ENCODE assay signal across 1 cellular context in genomic region chr15:66233487-66234415, GRCh38.
TF ChIP-seq lines count a peak whose summit lies in the region.

No MANE protein-coding gene starts in this region.

TF ChIP-seq in K562, 482 proteins besides CTCF, POLR2A, EP300 and RAD21 (continued from another document and continues in another):
- TF ChIP-seq ZNF398 (CRISPR knock-in tag; IDR thresholded peaks at IDR 0.05) (no peak), ESRRA (IDR thresholded peaks at IDR 0.05; ENCODE audit: borderline replicate concordance, low read depth) (no peak), BRF1 (IDR thresholded peaks at IDR 0.05; ENCODE audit: borderline replicate concordance, extremely low read depth, insufficient read length) (no peak), ZNF41 (CRISPR knock-in tag; conservative IDR thresholded peaks at IDR 0.05) (no peak), HOMEZ (CRISPR knock-in tag; IDR thresholded peaks at IDR 0.05) (no peak), ZKSCAN8 (CRISPR knock-in tag; IDR thresholded peaks at IDR 0.05) (no peak), SMAD2 (IDR thresholded peaks at IDR 0.05; ENCODE audit: low read depth, low read length) (no peak), MBD2 (IDR thresholded peaks at IDR 0.05; ENCODE audit: borderline replicate concordance, low read depth) (no peak), PHF21A (IDR thresholded peaks at IDR 0.05; ENCODE audit: borderline replicate concordance, low read depth) (no peak), POLR3A (IDR thresholded peaks at IDR 0.05; ENCODE audit: borderline replicate concordance, extremely low read depth, insufficient read depth, insufficient read length) (no peak), SMAD4 (CRISPR knock-in tag; conservative IDR thresholded peaks at IDR 0.05) (no peak; the same call in 1 of the 2 replicates), SNIP1 (IDR thresholded peaks at IDR 0.05; ENCODE audit: low read depth) (no peak), TCFL5 (CRISPR knock-in tag; conservative IDR thresholded peaks at IDR 0.05) (no peak), FOXA1 (IDR thresholded peaks at IDR 0.05; ENCODE audit: borderline replicate concordance) (no peak), ZNF445 (CRISPR knock-in tag; IDR thresholded peaks at IDR 0.05; ENCODE audit: low read depth) (no peak), ZBTB40 (IDR thresholded peaks at IDR 0.05) (no peak), ZBTB40 (CRISPR knock-in tag; IDR thresholded peaks at IDR 0.05) (no peak), MAX (CRISPR knock-in tag; IDR thresholded peaks at IDR 0.05) (no peak), ELK1 (CRISPR knock-in tag; IDR thresholded peaks at IDR 0.05) (no peak), ZNF23 (CRISPR knock-in tag; IDR thresholded peaks at IDR 0.05) (no peak), NR2F6 (CRISPR knock-in tag; IDR thresholded peaks at IDR 0.05) (no peak), CREB5 (CRISPR knock-in tag; IDR thresholded peaks at IDR 0.05) (no peak), SIN3B (IDR thresholded peaks at IDR 0.05; ENCODE audit: low read depth) (no peak), CCAR2 (IDR thresholded peaks at IDR 0.05; ENCODE audit: low read depth, low read length) (no peak), ZNF644 (tag; IDR thresholded peaks at IDR 0.05; ENCODE audit: low read depth) (no peak), CUX1 (CRISPR knock-in tag; IDR thresholded peaks at IDR 0.05) (no peak), ZNF263 (CRISPR knock-in tag; IDR thresholded peaks at IDR 0.05; ENCODE audit: borderline replicate concordance) (no peak), ZNF780A (CRISPR knock-in tag; IDR thresholded peaks at IDR 0.05) (no peak), EGR1 (conservative IDR thresholded peaks at IDR 0.05) (no peak), POLR2H (tag; IDR thresholded peaks at IDR 0.05; ENCODE audit: low read depth) (peak; percentile 83), REST (CRISPR knock-in tag; IDR thresholded peaks at IDR 0.05; ENCODE audit: low read depth) (no peak), HDGF (IDR thresholded peaks at IDR 0.05) (no peak), ZFX (CRISPR knock-in tag; IDR thresholded peaks at IDR 0.05) (no peak)
